In the genomic region with DNA sequence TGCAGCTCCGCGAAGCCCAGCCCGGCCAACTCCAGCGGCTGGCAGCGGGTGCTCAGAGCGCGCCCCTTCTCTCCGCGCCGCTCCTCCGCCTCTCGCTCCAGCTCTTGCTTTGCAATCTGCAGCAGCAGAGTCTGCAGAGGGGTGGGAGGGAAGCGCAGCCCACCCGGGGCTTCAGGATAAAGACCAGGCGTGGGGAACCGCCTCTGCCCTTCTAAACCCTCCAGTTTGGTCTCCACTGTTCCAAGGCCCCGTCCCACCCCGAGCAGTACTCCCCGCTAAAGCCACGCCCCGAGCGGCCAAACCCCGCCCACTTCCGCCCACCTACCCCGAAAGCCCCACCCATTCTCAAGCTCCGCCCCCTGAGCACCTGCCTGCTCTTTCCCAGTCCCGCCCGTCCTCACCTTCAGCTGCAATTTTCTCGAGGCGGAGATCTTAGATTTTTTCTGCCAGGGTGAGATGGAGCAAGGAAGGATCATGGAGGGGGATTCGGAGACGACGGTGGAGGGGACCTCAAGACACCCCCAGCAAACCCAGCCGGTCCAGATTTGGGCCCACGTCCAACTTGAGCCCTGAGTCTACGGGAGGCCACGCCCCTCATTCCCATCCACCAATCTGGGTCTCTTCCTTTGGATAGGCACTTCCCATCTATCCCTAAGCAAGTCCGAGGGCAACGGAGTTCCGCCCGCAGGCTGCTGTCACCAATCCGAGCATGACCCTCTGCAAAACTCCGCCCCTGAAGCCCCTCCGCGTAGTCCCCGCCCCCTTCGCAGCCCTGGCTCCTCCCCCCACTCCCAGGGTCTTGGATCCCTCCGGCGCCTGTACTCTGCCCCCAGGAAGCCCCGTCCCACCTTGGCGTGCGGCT, we compare ENCODE assay signal across 8 cellular contexts. TPM values are rescaled to one million over a fixed set of nuclear protein-coding genes. Genes with fewer than 3 reads are reported as not detected.
A peak's percentile ranks its signal among the peaks of the same experiment; 100 is the strongest.
DNase-seq lines count a peak whose midpoint lies in the region; ATAC-seq and TF ChIP-seq lines count a peak whose summit lies in the region.

No MANE protein-coding gene starts in this region.

- no peaks in the 10 kb centered on the region for H3K9me3 ChIP-seq in RWPE2 (ENCODE audit: severe bottlenecking)
- no peaks in the 10 kb centered on the region for H3K9me3 ChIP-seq in neural cell (ENCODE audit: low read length)

- no peak overlapping the region for H2AFZ ChIP-seq in neural cell (ENCODE audit: low read depth, low read length)

- ATAC-seq in RWPE2 (ENCODE audit: low read depth) (peak; percentile 42), HG03175 (IDR thresholded peaks at IDR 0.05; ENCODE audit: unreplicated experiment) (no peak), GM18873 (IDR thresholded peaks at IDR 0.05; ENCODE audit: low FRiP score, unreplicated experiment) (no peak)

- no peak for TF ChIP-seq RAD21 in neural cell (conservative IDR thresholded peaks at IDR 0.05)

- no peaks in the 10 kb centered on the region for H4K20me1 ChIP-seq in neural cell (ENCODE audit: insufficient read depth)

- DNase-seq in AG08396 (ENCODE audit: low spot score) (peak; percentile 80), HPDE6-E6E7 (ENCODE audit: extremely low spot score) (peak; percentile 76), RWPE2 (ENCODE audit: low spot score) (peak; percentile 90), epithelial cell of proximal tubule (ENCODE audit: low read depth) (no peak)
- no peak for DNase-seq in effector CD4-positive, alpha-beta T cell

- no peak overlapping the region for H3K4me2 ChIP-seq in neural cell (ENCODE audit: low read length)

- no peaks in the 10 kb centered on the region for H3K9me2 ChIP-seq in neural cell (ENCODE audit: insufficient read depth, low read length)

- peaks cover 18% of the 10 kb centered on the region for H3K4me1 ChIP-seq in RWPE2 (ENCODE audit: insufficient read depth, poor library complexity, severe bottlenecking)

- H3K36me3 ChIP-seq in RWPE2 (ENCODE audit: low read depth), result no peaks in the 10 kb centered on the region
- H3K36me3 ChIP-seq in neural cell (ENCODE audit: insufficient read depth, low read length), result no peaks in the 10 kb centered on the region

- H3F3A ChIP-seq in neural cell (ENCODE audit: insufficient read depth, low read length, poor library complexity, severe bottlenecking), result no peaks in the 10 kb centered on the region

- TF ChIP-seq EP300 in neural cell (conservative IDR thresholded peaks at IDR 0.05; ENCODE audit: poor library complexity, severe bottlenecking), result no peak

- TF ChIP-seq CTCF in RWPE2 (IDR thresholded peaks at IDR 0.05; ENCODE audit: poor library complexity, severe bottlenecking), result no peak
- TF ChIP-seq CTCF in epithelial cell of proximal tubule (conservative IDR thresholded peaks at IDR 0.05; ENCODE audit: low read depth, low read length), result no peak
- TF ChIP-seq CTCF in neural cell (IDR thresholded peaks at IDR 0.05; ENCODE audit: poor library complexity, severe bottlenecking), result no peak

- H3K27ac ChIP-seq in RWPE2 (ENCODE audit: poor library complexity, severe bottlenecking) (peak overlapping the region; percentile 31), neural cell (ENCODE audit: low read length) (no peak overlapping the region)

- no peaks in the 10 kb centered on the region for H3K79me2 ChIP-seq in neural cell (replicated peaks; ENCODE audit: insufficient read depth, low read length)

- H3K4me3 ChIP-seq in RWPE2 (ENCODE audit: severe bottlenecking), result peak overlapping the region; percentile 40
- H3K4me3 ChIP-seq in epithelial cell of proximal tubule (ENCODE audit: low read depth, low read length), result peak overlapping the region; percentile 41
- H3K4me3 ChIP-seq in neural cell (ENCODE audit: low read length), result peak overlapping the region; percentile 66

- H3K27me3 ChIP-seq in RWPE2 (ENCODE audit: insufficient read depth, poor library complexity, severe bottlenecking) (no peaks in the 10 kb centered on the region), neural cell (ENCODE audit: insufficient read depth, low read depth, low read length) (peaks cover 12% of the 10 kb centered on the region)

- H3K9ac ChIP-seq in neural cell (ENCODE audit: low read length), result peak overlapping the region; percentile 62

TF ChIP-seq in neural cell, 6 proteins besides CTCF, POLR2A, EP300 and RAD21:
- TF ChIP-seq, protein P1, sequence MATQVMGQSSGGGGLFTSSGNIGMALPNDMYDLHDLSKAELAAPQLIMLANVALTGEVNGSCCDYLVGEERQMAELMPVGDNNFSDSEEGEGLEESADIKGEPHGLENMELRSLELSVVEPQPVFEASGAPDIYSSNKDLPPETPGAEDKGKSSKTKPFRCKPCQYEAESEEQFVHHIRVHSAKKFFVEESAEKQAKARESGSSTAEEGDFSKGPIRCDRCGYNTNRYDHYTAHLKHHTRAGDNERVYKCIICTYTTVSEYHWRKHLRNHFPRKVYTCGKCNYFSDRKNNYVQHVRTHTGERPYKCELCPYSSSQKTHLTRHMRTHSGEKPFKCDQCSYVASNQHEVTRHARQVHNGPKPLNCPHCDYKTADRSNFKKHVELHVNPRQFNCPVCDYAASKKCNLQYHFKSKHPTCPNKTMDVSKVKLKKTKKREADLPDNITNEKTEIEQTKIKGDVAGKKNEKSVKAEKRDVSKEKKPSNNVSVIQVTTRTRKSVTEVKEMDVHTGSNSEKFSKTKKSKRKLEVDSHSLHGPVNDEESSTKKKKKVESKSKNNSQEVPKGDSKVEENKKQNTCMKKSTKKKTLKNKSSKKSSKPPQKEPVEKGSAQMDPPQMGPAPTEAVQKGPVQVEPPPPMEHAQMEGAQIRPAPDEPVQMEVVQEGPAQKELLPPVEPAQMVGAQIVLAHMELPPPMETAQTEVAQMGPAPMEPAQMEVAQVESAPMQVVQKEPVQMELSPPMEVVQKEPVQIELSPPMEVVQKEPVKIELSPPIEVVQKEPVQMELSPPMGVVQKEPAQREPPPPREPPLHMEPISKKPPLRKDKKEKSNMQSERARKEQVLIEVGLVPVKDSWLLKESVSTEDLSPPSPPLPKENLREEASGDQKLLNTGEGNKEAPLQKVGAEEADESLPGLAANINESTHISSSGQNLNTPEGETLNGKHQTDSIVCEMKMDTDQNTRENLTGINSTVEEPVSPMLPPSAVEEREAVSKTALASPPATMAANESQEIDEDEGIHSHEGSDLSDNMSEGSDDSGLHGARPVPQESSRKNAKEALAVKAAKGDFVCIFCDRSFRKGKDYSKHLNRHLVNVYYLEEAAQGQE (IDR thresholded peaks at IDR 0.05; ENCODE audit: borderline replicate concordance), result no peak
- TF ChIP-seq MXI1 (conservative IDR thresholded peaks at IDR 0.05; ENCODE audit: poor library complexity, severe bottlenecking) (no peak), TAF1 (IDR thresholded peaks at IDR 0.05; ENCODE audit: low read depth) (no peak), EZH2 (IDR thresholded peaks at IDR 0.05; ENCODE audit: borderline replicate concordance, insufficient read depth, low read length, poor library complexity, severe bottlenecking) (no peak), SMC3 (conservative IDR thresholded peaks at IDR 0.05; ENCODE audit: poor library complexity) (no peak), POLR2AphosphoS5 (IDR thresholded peaks at IDR 0.05) (no peak)

RNA-seq across cellular contexts. Expression of a gene that starts 1.1 kb away (rescaled TPM):
- total RNA-seq in epithelial cell of proximal tubule, result 0.40 and 0.51 TPM in 2 replicates
- polyA plus RNA-seq in neural cell, result 22.5 and 22.6 TPM in 2 replicates
- 3.7 and 5.9 TPM in 2 replicates for polyA minus RNA-seq in neural cell

RNA-seq across cellular contexts. Expression of a gene that starts 7.4 kb away (rescaled TPM):
- 1.8 and 24.4 TPM in 2 replicates for total RNA-seq in epithelial cell of proximal tubule
- polyA plus RNA-seq in neural cell, result 4.0 and 6.2 TPM in 2 replicates
- polyA minus RNA-seq in neural cell, result 3.4 TPM in 1 of 2 replicates, not detected in the other

RNA-seq across cellular contexts. Expression of a gene that starts 10.0 kb away (rescaled TPM):
- total RNA-seq in epithelial cell of proximal tubule, result 0.51 and 7.0 TPM in 2 replicates
- 0.38 and 2.2 TPM in 2 replicates for polyA plus RNA-seq in neural cell
- not detected in 2 replicates for polyA minus RNA-seq in neural cell

RNA-seq across cellular contexts. Expression of a gene that starts 23.7 kb away (rescaled TPM):
- total RNA-seq in epithelial cell of proximal tubule, result 0.29 TPM in 1 of 2 replicates, not detected in the other
- 210 and 237 TPM in 2 replicates for polyA plus RNA-seq in neural cell
- polyA minus RNA-seq in neural cell, result 80.6 and 90.6 TPM in 2 replicates

RNA-seq across cellular contexts. Expression of a gene that starts 39.0 kb away (rescaled TPM):
- total RNA-seq in epithelial cell of proximal tubule, result 53.8 and 68.7 TPM in 2 replicates
- polyA plus RNA-seq in neural cell, result 109 and 137 TPM in 2 replicates
- 35.5 and 35.8 TPM in 2 replicates for polyA minus RNA-seq in neural cell

Comparison
In these comparisons a context has a peak if more than half of its experiments do, and no peak if none do; other contexts are left out.
1. DNase-seq: peak in AG08396 (single experiment), HPDE6-E6E7 (single experiment) and RWPE2 (single experiment); none in epithelial cell of proximal tubule (single experiment) and effector CD4-positive, alpha-beta T cell (single experiment).
2. Peak in every context shown above with its lines, with median percentiles within 50 percentile points of each other: H3K4me3 ChIP-seq.